ENCODE assay signal across 23 cellular contexts in the genomic region with DNA sequence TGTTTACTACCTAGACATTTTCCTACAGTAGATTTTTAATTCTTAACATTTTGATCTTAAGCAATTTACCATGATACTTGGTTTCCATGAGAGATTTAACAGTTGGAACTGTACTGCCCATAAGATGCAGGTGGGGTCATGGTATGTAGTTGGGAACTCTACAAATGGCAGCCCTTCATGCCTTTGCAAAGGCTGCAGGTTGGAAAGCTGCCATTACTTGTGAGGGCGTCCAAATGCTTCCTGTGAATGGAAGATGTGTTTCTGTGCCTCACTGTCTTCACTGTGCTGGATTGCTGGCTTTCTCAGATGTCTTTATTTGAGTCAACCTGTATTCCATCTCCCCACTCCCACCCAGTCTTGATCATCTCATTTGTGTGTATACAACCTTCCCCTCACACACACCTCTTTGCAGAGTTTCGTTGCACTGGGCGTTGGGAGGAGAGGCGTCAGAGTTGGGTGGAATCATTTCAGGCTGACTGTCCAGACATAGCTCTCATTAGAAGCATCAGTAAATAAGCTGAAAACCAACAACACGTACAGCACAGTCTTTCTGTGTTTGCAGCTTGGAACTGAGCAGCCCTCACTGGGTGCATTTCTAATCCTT. TPM values are rescaled to one million over a fixed set of nuclear protein-coding genes. Genes with fewer than 3 reads are reported as not detected.
DNase-seq lines count a peak whose midpoint lies in the region; ATAC-seq, FAIRE-seq and TF ChIP-seq lines count a peak whose summit lies in the region.
"Had no signal": no experiment of that assay in that cellular context is flagged by ENCODE, and none has a peak within 500 bp of the region (broad histone marks: within the 10 kb centered on the region; RNA-seq: fewer than 3 reads in every experiment).

No MANE protein-coding gene starts in this region.

- H3F3A ChIP-seq in GM23338 (replicated peaks; ENCODE audit: low read depth), result no peaks in the 10 kb centered on the region; the same call in 1 of the 2 replicates

- CTCF ChIA-PET in H1 (lab: Charles Lee; ENCODE audit: partially characterized antibody), result interaction anchor here (0.6 to 1.0 kb wide), 2 partner anchors 19 to 24 kb away, joined by 3 read pairs; no protein-coding TSS in a partner anchor

- peaks cover 12% of the 10 kb centered on the region; the same call in 2 of the 3 replicates for H3K36me3 Mint-ChIP-seq in GM23338 (ENCODE audit: low read depth)

- peak overlapping the region; percentile 48; the same call in 1 of the 2 replicates for H4K8ac ChIP-seq in H1 (ENCODE audit: extremely low read depth, insufficient read depth, low read length)

- peaks cover 5% of the 10 kb centered on the region; the same call in 1 of the 2 replicates for H3K79me1 ChIP-seq in H1 (ENCODE audit: low read depth, low read length)

- H2AFZ ChIP-seq in GM23338 (no peak overlapping the region), H1 (ENCODE audit: low read length) (no peak overlapping the region)

- peaks cover 18% of the 10 kb centered on the region for H3K4me1 ChIP-seq in GM23338 (ENCODE audit: insufficient read depth)
- H3K4me1 ChIP-seq in H1 (replicated peaks in 1 of 4; ENCODE audit: control insufficient read depth in 3 of 4, insufficient read depth in 4 of 4, low read length in 3 of 4), result peaks cover 10 to 19% (median 15%) of the 10 kb centered on the region in 4 experiments

- no peak overlapping the region for H3K56ac ChIP-seq in H1 (replicated peaks; ENCODE audit: insufficient read length, low read depth, low read length)

- no peak for TF ChIP-seq POLR2A in H1 (IDR thresholded peaks at IDR 0.05; ENCODE audit: control extremely low read depth in 1 of 2, low read depth in 2 of 2, low read length in 2 of 2)

- peak overlapping the region; percentile 35; the same call in 1 of the 2 replicates for H2BK15ac ChIP-seq in H1 (ENCODE audit: low read length)

- H3K9me2 ChIP-seq in GM23338 (ENCODE audit: insufficient read depth), result no peaks in the 10 kb centered on the region

- H2BK20ac ChIP-seq in H1 (ENCODE audit: low read length), result no peak overlapping the region

- H3K27me3 Mint-ChIP-seq in GM23338 (ENCODE audit: insufficient read depth, low read depth, poor library complexity), result peaks cover 3% of the 10 kb centered on the region
- H3K27me3 Mint-ChIP-seq: CD4-positive, alpha-beta memory T cell had no signal

- H3K27ac ChIP-seq in GM23338 (ENCODE audit: low read depth), result no peak overlapping the region
- no peak overlapping the region for H3K27ac ChIP-seq in H1 (ENCODE audit: low read depth, low read length)
- H3K27ac ChIP-seq: BLaER1 treated with 17β-estradiol and CSF1 and Interleukin-3, amounts not matched to agents 10 nM and 100 nM had no signal

- H2BK5ac ChIP-seq in H1 (ENCODE audit: low read depth, low read length), result peak overlapping the region; percentile 40; the same call in 1 of the 2 replicates

- no peak overlapping the region for H4K5ac ChIP-seq in H1 (ENCODE audit: insufficient read length, low read depth, low read length)

- TF ChIP-seq CTCF in GM23338 (conservative IDR thresholded peaks at IDR 0.05; ENCODE audit: low read depth in 2 of 2) (no peak), H1 (IDR thresholded peaks at IDR 0.05; ENCODE audit: control extremely low read depth in 1 of 3, insufficient read depth in 1 of 3, low read depth in 1 of 3, low read length in 3 of 3) (no peak)

- H2BK12ac ChIP-seq in H1 (ENCODE audit: low read depth, low read length), result no peak overlapping the region

- H3K18ac ChIP-seq in H1 (ENCODE audit: extremely low read depth, low read length), result no peak overlapping the region

- no peak overlapping the region for H3K14ac ChIP-seq in H1 (ENCODE audit: insufficient read length)

- DNase-seq in GM23338 (ENCODE audit: low spot score), result no peak
- DNase-seq in SK-MEL-5 (ENCODE audit: low read depth, low spot score), result peak; percentile 60
- DNase-seq in H1 (ENCODE audit: low read depth in 1 of 2, low spot score in 2 of 2), result no peak
- DNase-seq in pons (ENCODE audit: low spot score), result peak; percentile 71
- DNase-seq in G401 (ENCODE audit: low spot score), result no peak
- DNase-seq: Caco-2; CD4-positive, alpha-beta memory T cell; DMS153; HFFc6; KG1; NCI-H1092; NCI-H1436; NCI-H187 treated with DMSO at 0.1 percent for 48 hours; NCI-H2107; NCI-H524 treated with DMSO at 0.1 percent for 48 hours; NCI-H82; Right ventricle myocardium superior; SW 1271 had no signal

- no peaks in the 10 kb centered on the region for H3K36me3 ChIP-seq in GM23338 (ENCODE audit: insufficient read depth)
- H3K36me3 ChIP-seq in H1 (ENCODE audit: control insufficient read depth in 2 of 4, insufficient read depth in 4 of 4, low read length in 3 of 4), result no peaks in the 10 kb centered on the region; a peak in 1 of 8 replicates
- H3K36me3 ChIP-seq: BLaER1 treated with 17β-estradiol and CSF1 and Interleukin-3, amounts not matched to agents 10 nM and 100 nM had no signal

- no peak overlapping the region for H2AK5ac ChIP-seq in H1 (ENCODE audit: low read depth, low read length)

- peak overlapping the region; percentile 49; the same call in 1 of the 2 replicates for H3K27ac Mint-ChIP-seq in GM23338
- H3K27ac Mint-ChIP-seq: HFFc6 had no signal

- no peaks in the 10 kb centered on the region for H3K9me3 ChIP-seq in H1 (ENCODE audit: insufficient read depth in 2 of 2, low read depth in 1 of 2, low read length in 1 of 2)

- H3K27me3 ChIP-seq in GM23338 (ENCODE audit: insufficient read depth), result no peaks in the 10 kb centered on the region
- no peaks in the 10 kb centered on the region for H3K27me3 ChIP-seq in H1 (replicated peaks in 1 of 4; ENCODE audit: control insufficient read depth in 3 of 4, extremely low read depth in 1 of 4, insufficient read depth in 3 of 4, low read length in 3 of 4)
- H3K27me3 ChIP-seq: BLaER1 treated with 17β-estradiol and CSF1 and Interleukin-3, amounts not matched to agents 10 nM and 100 nM had no signal

- H3K4me2 ChIP-seq in GM23338 (no peak overlapping the region), H1 (ENCODE audit: insufficient read depth in 1 of 2, low read depth in 2 of 2, low read length in 2 of 2) (no peak overlapping the region; a peak in 1 of 4 replicates)
- H3K4me2 ChIP-seq: BLaER1 treated with 17β-estradiol and CSF1 and Interleukin-3, amounts not matched to agents 10 nM and 100 nM had no signal

- H3K4me3 ChIP-seq in GM23338, result no peak overlapping the region
- no peak overlapping the region for H3K4me3 ChIP-seq in H1 (ENCODE audit: extremely low read depth in 1 of 4, insufficient read depth in 2 of 4, low read depth in 3 of 4, low read length in 4 of 4)
- H3K4me3 ChIP-seq: BLaER1 treated with 17β-estradiol and CSF1 and Interleukin-3, amounts not matched to agents 10 nM and 100 nM had no signal

- H3K9me3 Mint-ChIP-seq in GM23338, result peaks cover 8% of the 10 kb centered on the region; the same call in 2 of the 3 replicates

- in situ Hi-C loops in SK-MEL-5 (cut with HindIII; ENCODE audit: low pct_unique_long_range_greater_than_20kb, low sequenced_read_pairs), result no loop called here
- in situ Hi-C loops in G401 (cut with HindIII; ENCODE audit: low sequenced_read_pairs), result no loop called here

- no peak overlapping the region for H3K4me3 Mint-ChIP-seq in GM23338
- H3K4me3 Mint-ChIP-seq: CD4-positive, alpha-beta memory T cell; HFFc6 had no signal

- H3K23me2 ChIP-seq in H1 (ENCODE audit: low read depth, low read length), result peaks cover 3% of the 10 kb centered on the region; the same call in 1 of the 2 replicates

- TF ChIP-seq RAD21 in H1 (IDR thresholded peaks at IDR 0.05 in 1 of 2, conservative IDR thresholded peaks at IDR 0.05 in 1 of 2; ENCODE audit: low read depth in 2 of 2, low read length in 2 of 2), result no peak

- ATAC-seq in GM23338 (no peak), HG02970 (IDR thresholded peaks at IDR 0.05; ENCODE audit: low FRiP score, unreplicated experiment) (no peak), GM21367 (IDR thresholded peaks at IDR 0.05; ENCODE audit: unreplicated experiment) (no peak)

- H3K4me1 Mint-ChIP-seq in GM23338, result peaks cover 31% of the 10 kb centered on the region

- H3K9ac ChIP-seq in H1 (replicated peaks in 1 of 4; ENCODE audit: extremely low read depth in 1 of 4, low read depth in 3 of 4, low read length in 3 of 4), result no peak overlapping the region
- H3K9ac ChIP-seq: BLaER1 treated with 17β-estradiol and CSF1 and Interleukin-3, amounts not matched to agents 10 nM and 100 nM had no signal

- no peak for TF ChIP-seq EP300 in H1 (IDR thresholded peaks at IDR 0.05; ENCODE audit: borderline replicate concordance in 1 of 2, low read depth in 2 of 2, low read length in 2 of 2)

- H3K23ac ChIP-seq in H1 (ENCODE audit: insufficient read length), result no peak overlapping the region

- peak overlapping the region; percentile 35 for H4K91ac ChIP-seq in H1 (replicated peaks; ENCODE audit: insufficient read length, low read length)

- H2BK120ac ChIP-seq in H1 (replicated peaks; ENCODE audit: low read depth, low read length), result no peak overlapping the region

- WGBS in H1 (ENCODE audit: extremely low coverage in 1 of 2, insufficient coverage in 1 of 2, insufficient read length in 1 of 2, insufficient replicate concordance in 2 of 2, low coverage in 1 of 2, low lambda C conversion rate in 2 of 2, missing lambda C conversion rate in 1 of 2), 2 experiments, result 87% methylated on average over 5 of the region's 5 CpGs; no CpG with 5 or more reads in 1 of the 2 experiments

- no peak for FAIRE-seq in H1 (lab: Jason Lieb, UNC)
- FAIRE-seq: G401.6, GM12892 had no signal

- H4K20me1 ChIP-seq in GM23338 (replicated peaks; ENCODE audit: insufficient read depth) (no peaks in the 10 kb centered on the region), H1 (replicated peaks in 1 of 2; ENCODE audit: control insufficient read depth in 1 of 2, insufficient read depth in 2 of 2, low read length in 2 of 2) (no peaks in the 10 kb centered on the region)

- POLR2A ChIA-PET in H1 (lab: Charles Lee; ENCODE audit: partially characterized antibody), result interaction anchor here (1.8 kb wide), 1 partner anchor 15 kb away, joined by 4 read pairs; no protein-coding TSS in a partner anchor

- no peak overlapping the region for H3K4ac ChIP-seq in H1 (replicated peaks; ENCODE audit: insufficient read length, low read depth, low read length)

- peaks cover 34% of the 10 kb centered on the region for H3K79me2 ChIP-seq in GM23338 (replicated peaks; ENCODE audit: insufficient read depth)
- H3K79me2 ChIP-seq in H1 (ENCODE audit: control insufficient read depth in 1 of 2, insufficient read depth in 2 of 2, low read length in 2 of 2), result peaks cover 0 to 31% of the 10 kb centered on the region in 2 experiments; a peak in 3 of 4 replicates

RNA-seq across cellular contexts. Expression of a gene that starts 14.8 kb away (rescaled TPM):
- 80.4 and 85.1 TPM in 2 replicates for total RNA-seq in GM23338 (2014; rRNA removed; shearing (Covaris generic))
- 20.7 and 23.4 TPM in 2 replicates for polyA plus RNA-seq in GM23338 (2016; fragmentation: Nextera tagmentation; extraction: Ambion mirVana)
- total RNA-seq in SK-MEL-5 (2014; rRNA removed; shearing (Covaris generic)), result 20.3 and 28.8 TPM in 2 replicates
- polyA plus RNA-seq in SK-MEL-5 (2015; cell fraction: cytosol; rRNA removed), result 59.6 and 79.7 TPM in 2 replicates
- 21.8 and 28.6 TPM in 2 replicates for polyA plus RNA-seq in SK-MEL-5 (2015; cell fraction: nucleus; rRNA removed)
- 104 and 110 TPM in 2 replicates for total RNA-seq in H1 (2021; fragmentation: NEBNext Ultra II Directional; extraction: Animal tissue kit (Norgen Biotek cat#: 25700))
- polyA plus RNA-seq in H1 (2011; rRNA removed), result 35.3 and 50.0 TPM in 2 replicates
- polyA plus RNA-seq in H1 (2011; cell fraction: cytosol; rRNA removed), result 41.4 TPM
- 52.8 TPM for polyA plus RNA-seq in H1 (2011; cell fraction: nucleus; rRNA removed)
- polyA plus RNA-seq in H1 (2012, experiment 1 of 2), result 55.9 to 65.2 TPM (median 59.1 TPM) in 4 replicates
- 58.6 TPM for polyA plus RNA-seq in H1 (2012, experiment 2 of 2)
- 42.6 TPM for polyA plus RNA-seq in H1 (2013, experiment 1 of 2)
- 43.7 TPM for polyA plus RNA-seq in H1 (2013, experiment 2 of 2)
- 78.2 and 79.9 TPM in 2 replicates for polyA minus RNA-seq in H1 (2011; rRNA and poly(A)+ RNA removed)
- polyA minus RNA-seq in H1 (2011; cell fraction: cytosol; rRNA and poly(A)+ RNA removed), result 59.2 TPM
- polyA minus RNA-seq in H1 (2011; cell fraction: nucleus; rRNA and poly(A)+ RNA removed), result 41.2 TPM
- 22.3 and 27.1 TPM in 2 replicates for total RNA-seq in G401 (2014; rRNA removed; shearing (Covaris generic))

Comparison
In these comparisons a context has a peak if more than half of its experiments do, and no peak if none do; other contexts are left out.
1. DNase-seq: peak in SK-MEL-5 (single experiment) and pons (single experiment); none in GM23338 (single experiment), H1 (0 of 2) and G401 (single experiment).